8 cellular contexts compared by ENCODE assay signal in genomic region chr4:86927843-86928395, GRCh38. TPM values are rescaled to one million over a fixed set of nuclear protein-coding genes. Genes with fewer than 3 reads are reported as not detected.
A peak's percentile ranks its signal among the peaks of the same experiment; 100 is the strongest.
DNase-seq lines count a peak whose midpoint lies in the region; ATAC-seq and TF ChIP-seq lines count a peak whose summit lies in the region.

No MANE protein-coding gene starts in this region.

- no peak overlapping the region for H3K9ac ChIP-seq in SK-N-SH

- CTCF ChIA-PET in SK-N-SH (lab: Yijun Ruan, JAX) = interaction anchor here (1.2 to 4.4 kb wide), 2 partner anchors 32 to 166 kb away, joined by 4 to 23 read pairs; no protein-coding TSS in a partner anchor

- H4K20me1 ChIP-seq in SK-N-SH (ENCODE audit: insufficient read depth) = no peaks in the 10 kb centered on the region

- POLR2A ChIA-PET in SK-N-SH (lab: Yijun Ruan, JAX) = no interaction called here

- H3K4me1 Mint-ChIP-seq in natural killer cell treated with Interleukin-12 subunit alpha and Interleukin-12 subunit beta and Interleukin-15 and Interleukin-18, amount 100 ng/mL, for 72 hours (ENCODE audit: low read depth in 2 of 2) = peaks cover 8 to 11% of the 10 kb centered on the region in 2 donors
- peaks cover 0 to 5% of the 10 kb centered on the region in 2 donors for H3K4me1 Mint-ChIP-seq in natural killer cell

- no peaks in the 10 kb centered on the region for H3K36me3 ChIP-seq in SK-N-SH (replicated peaks in 1 of 2; ENCODE audit: control insufficient read depth in 1 of 2, insufficient read depth in 2 of 2, low read length in 1 of 2)
- no peaks in the 10 kb centered on the region for H3K36me3 ChIP-seq in aorta (ENCODE audit: control insufficient read depth in 1 of 2, insufficient read depth in 2 of 2, low read length in 1 of 2)

- no peak overlapping the region for H3K4me3 Mint-ChIP-seq in natural killer cell treated with Interleukin-12 subunit alpha and Interleukin-12 subunit beta and Interleukin-15 and Interleukin-18, amount 100 ng/mL, for 72 hours
- no peak overlapping the region for H3K4me3 Mint-ChIP-seq in natural killer cell

- H3K9me3 ChIP-seq in SK-N-SH = no peaks in the 10 kb centered on the region
- H3K9me3 ChIP-seq in aorta (ENCODE audit: control insufficient read depth, low read length) = no peaks in the 10 kb centered on the region

- H3K36me3 Mint-ChIP-seq in natural killer cell treated with Interleukin-12 subunit alpha and Interleukin-12 subunit beta and Interleukin-15 and Interleukin-18, amount 100 ng/mL, for 72 hours = no peaks in the 10 kb centered on the region
- H3K36me3 Mint-ChIP-seq in natural killer cell = no peaks in the 10 kb centered on the region

- TF ChIP-seq CTCF in natural killer cell (IDR thresholded peaks at IDR 0.05) = no peak
- TF ChIP-seq CTCF in SK-N-SH (IDR thresholded peaks at IDR 0.05) = no peak

- H3K27me3 ChIP-seq in SK-N-SH (ENCODE audit: insufficient read depth) (no peaks in the 10 kb centered on the region), aorta (ENCODE audit: control insufficient read depth in 1 of 2, insufficient read depth in 2 of 2, low read length in 1 of 2) (no peaks in the 10 kb centered on the region)

- H3K27ac Mint-ChIP-seq in natural killer cell treated with Interleukin-12 subunit alpha and Interleukin-12 subunit beta and Interleukin-15 and Interleukin-18, amount 100 ng/mL, for 72 hours = no peak overlapping the region
- H3K27ac Mint-ChIP-seq in natural killer cell = peak overlapping the region in 1 of 2 donors; percentile 5

- H3K9me3 Mint-ChIP-seq in natural killer cell treated with Interleukin-12 subunit alpha and Interleukin-12 subunit beta and Interleukin-15 and Interleukin-18, amount 100 ng/mL, for 72 hours = no peaks in the 10 kb centered on the region
- no peaks in the 10 kb centered on the region for H3K9me3 Mint-ChIP-seq in natural killer cell

- H3K4me2 ChIP-seq in SK-N-SH = no peak overlapping the region

- H3K4me1 ChIP-seq in SK-N-SH (ENCODE audit: control insufficient read depth in 1 of 2, insufficient read depth in 2 of 2, low read depth in 1 of 2, low read length in 1 of 2) = peaks cover 0 to 3% of the 10 kb centered on the region in 2 experiments; a peak in 1 of 4 replicates
- H3K4me1 ChIP-seq in aorta (ENCODE audit: control insufficient read depth in 1 of 2, insufficient read depth in 2 of 2, low read length in 2 of 2) = no peaks in the 10 kb centered on the region

- DNase-seq in natural killer cell treated with Interleukin-12 subunit alpha and Interleukin-12 subunit beta and Interleukin-15 and Interleukin-18, amount 100 ng/mL, for 72 hours (ENCODE audit: low spot score) = no peak
- DNase-seq in natural killer cell (no peak), SK-N-SH (no peak), iPS-NIHi11 (ENCODE audit: low spot score) (peak; percentile 16), aorta (no peak), NCI-H1694 treated with DMSO at 0.1 percent for 48 hours (lab: John Stamatoyannopoulos, UW) (no peak)
- DNase-seq in effector CD8-positive, alpha-beta T cell (lab: John Stamatoyannopoulos, UW) = no peak

- peak; percentile 52 to 55 for ATAC-seq in natural killer cell treated with Interleukin-12 subunit alpha and Interleukin-12 subunit beta and Interleukin-15 and Interleukin-18, amount 100 ng/mL, for 72 hours
- ATAC-seq in natural killer cell (no peak), aorta (ENCODE audit: low FRiP score) (peak; percentile 89), GM21737 (IDR thresholded peaks at IDR 0.05; ENCODE audit: unreplicated experiment) (no peak)

- H3F3A ChIP-seq in SK-N-SH (replicated peaks; ENCODE audit: insufficient read depth) = no peaks in the 10 kb centered on the region

- 10% methylated on average over 2 of the region's 2 CpGs for WGBS in SK-N-SH (ENCODE audit: low lambda C conversion rate)
- WGBS in aorta, 2 donors = 34 to 72% methylated on average over 2 of the region's 2 CpGs

- no peak for TF ChIP-seq EP300 in SK-N-SH (IDR thresholded peaks at IDR 0.05; ENCODE audit: borderline replicate concordance in 1 of 2, low read depth in 1 of 2, low read length in 1 of 2)

- no peaks in the 10 kb centered on the region for H3K27me3 Mint-ChIP-seq in natural killer cell treated with Interleukin-12 subunit alpha and Interleukin-12 subunit beta and Interleukin-15 and Interleukin-18, amount 100 ng/mL, for 72 hours
- no peaks in the 10 kb centered on the region for H3K27me3 Mint-ChIP-seq in natural killer cell (ENCODE audit: low read depth in 2 of 2)

- no peak overlapping the region for H2AFZ ChIP-seq in SK-N-SH (ENCODE audit: low read depth)

- no peak for TF ChIP-seq RAD21 in SK-N-SH (IDR thresholded peaks at IDR 0.05; ENCODE audit: low read length)

- intact Hi-C loops in natural killer cell (cut with micrococcal nuclease) = no loop called here
- intact Hi-C loops in aorta (cut with DNase I) = no loop called here

- H3K79me2 ChIP-seq in SK-N-SH (ENCODE audit: insufficient read depth) = no peaks in the 10 kb centered on the region

- H3K4me3 ChIP-seq in SK-N-SH (ENCODE audit: low read depth in 2 of 2, low read length in 1 of 2) (no peak overlapping the region), aorta (ENCODE audit: low read length in 2 of 2) (no peak overlapping the region)

- H3K9me2 ChIP-seq in SK-N-SH = no peaks in the 10 kb centered on the region

- no peak overlapping the region; a peak in 1 of 4 replicates for H3K27ac ChIP-seq in SK-N-SH (ENCODE audit: low read depth in 2 of 2, low read length in 1 of 2)
- no peak overlapping the region for H3K27ac ChIP-seq in aorta (ENCODE audit: low read depth in 1 of 2, low read length in 2 of 2)

TF ChIP-seq in SK-N-SH, 30 proteins besides CTCF, POLR2A, EP300 and RAD21:
- TF ChIP-seq NFIC (IDR thresholded peaks at IDR 0.05; ENCODE audit: borderline replicate concordance) (peak; percentile 9; the same call in 1 of the 2 replicates), FOSL2 (IDR thresholded peaks at IDR 0.05; ENCODE audit: borderline replicate concordance, low read depth) (peak; percentile 29; the same call in 1 of the 2 replicates), TCF12 (IDR thresholded peaks at IDR 0.05) (peak; percentile 32; the same call in 1 of the 2 replicates), PBX3 (IDR thresholded peaks at IDR 0.05) (peak; percentile 58), RCOR1 (IDR thresholded peaks at IDR 0.05; ENCODE audit: low read length) (no peak), MAX (IDR thresholded peaks at IDR 0.05; ENCODE audit: low read depth) (no peak), TAF1 (IDR thresholded peaks at IDR 0.05; ENCODE audit: borderline replicate concordance, low read depth, low read length) (no peak), YY1 (IDR thresholded peaks at IDR 0.05; ENCODE audit: low read depth) (no peak), RXRA (IDR thresholded peaks at IDR 0.05; ENCODE audit: borderline replicate concordance, low read depth) (no peak), JUND (IDR thresholded peaks at IDR 0.05) (peak; percentile 33; the same call in 1 of the 2 replicates), EZH2phosphoT487 (IDR thresholded peaks at IDR 0.05; ENCODE audit: borderline replicate concordance, low read depth) (no peak)

RNA-seq across cellular contexts. Expression of gene AFF1, which starts 6.9 kb away (rescaled TPM):
- 10 to 100 TPM; 43.2 to 56.2 TPM for total RNA-seq in natural killer cell treated with Interleukin-12 subunit alpha and Interleukin-12 subunit beta and Interleukin-15 and Interleukin-18, amount 100 ng/mL, for 72 hours
- 10 to 100 TPM; 87.9 to 93.4 (median 91.7) TPM for total RNA-seq in natural killer cell
- polyA plus RNA-seq in SK-N-SH (2012; rRNA removed) = 2.2 and 2.7 TPM in 2 replicates
- 3.4 and 3.8 TPM in 2 replicates for polyA plus RNA-seq in SK-N-SH (2012; cell fraction: cytosol; rRNA removed)
- polyA plus RNA-seq in SK-N-SH (2012; cell fraction: nucleus; rRNA removed) = 8.8 and 9.5 TPM in 2 replicates
- total RNA-seq in aorta = 100 to 1,000 TPM in 1 of 2 donors, 10 to 100 TPM in 1; 99.6 to 107 TPM
- polyA plus RNA-seq in aorta = 10 to 100 TPM in 1 of 2 donors, 1 to 10 TPM in 1; 4.8 to 15.0 TPM

RNA-seq across cellular contexts. Expression of gene C4orf36, which starts 35.7 kb away (rescaled TPM):
- total RNA-seq in natural killer cell treated with Interleukin-12 subunit alpha and Interleukin-12 subunit beta and Interleukin-15 and Interleukin-18, amount 100 ng/mL, for 72 hours = not detected
- total RNA-seq in natural killer cell (not detected), aorta (1 to 10 TPM in 1 of 2 donors, not detected in 1; 1.2 TPM)
- polyA plus RNA-seq in SK-N-SH (2012; rRNA removed) (0.71 and 0.93 TPM in 2 replicates), aorta (under 1 TPM in 1 of 2 donors, not detected in 1; 0.36 TPM)
- 1.1 and 1.3 TPM in 2 replicates for polyA plus RNA-seq in SK-N-SH (2012; cell fraction: cytosol; rRNA removed)
- 0.26 and 0.32 TPM in 2 replicates for polyA plus RNA-seq in SK-N-SH (2012; cell fraction: nucleus; rRNA removed)

Comparison
In these comparisons a context has a peak if more than half of its experiments do, and no peak if none do; other contexts are left out.
1. ATAC-seq: peak in natural killer cell treated with Interleukin-12 subunit alpha and Interleukin-12 subunit beta and Interleukin-15 and Interleukin-18, amount 100 ng/mL, for 72 hours (2 of 2) and aorta (single experiment); none in natural killer cell (0 of 3) and GM21737 (single experiment).